24 cellular contexts compared by ENCODE assay signal in the genomic region with DNA sequence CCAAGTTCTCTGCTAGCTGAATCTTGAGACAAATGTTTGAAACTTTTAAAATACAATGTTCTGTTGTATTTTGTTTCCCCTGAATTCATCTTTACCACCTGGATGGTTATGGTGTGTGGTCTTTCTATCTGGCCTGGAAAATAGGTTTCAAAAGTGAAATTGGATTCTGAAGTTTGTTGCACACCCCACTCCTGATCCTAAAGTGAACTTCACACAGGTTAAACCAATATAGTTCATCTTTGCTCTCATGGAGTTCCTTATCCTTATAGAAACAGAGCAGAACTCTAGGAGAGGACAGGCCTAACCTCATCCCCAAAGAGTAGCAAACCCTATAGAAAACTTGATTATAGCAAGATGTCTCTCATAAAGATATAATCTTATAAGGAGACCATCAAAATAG.
DNase-seq lines count a peak whose midpoint lies in the region; ATAC-seq and TF ChIP-seq lines count a peak whose summit lies in the region.
"Had no signal": no experiment of that assay in that cellular context is flagged by ENCODE, and none has a peak within 500 bp of the region (broad histone marks: within the 10 kb centered on the region; RNA-seq: fewer than 3 reads in every experiment).

No MANE protein-coding gene starts in this region.

- H4K20me1 ChIP-seq in Karpas-422 (ENCODE audit: insufficient read depth, low read depth, low read length) (no peaks in the 10 kb centered on the region), SU-DHL-6 (ENCODE audit: low read depth, low read length) (no peaks in the 10 kb centered on the region)
- H4K20me1 ChIP-seq: BLaER1 had no signal

- H3K4me1 ChIP-seq in HEK293 (ENCODE audit: control insufficient read depth, insufficient read depth, low read length), result no peaks in the 10 kb centered on the region
- H3K4me1 ChIP-seq in Karpas-422 (ENCODE audit: low read length), result peaks cover 86% of the 10 kb centered on the region
- peaks cover 6 to 11% (median 9%) of the 10 kb centered on the region in 3 donors for H3K4me1 ChIP-seq in skeletal muscle tissue (ENCODE audit: control insufficient read depth in 3 of 3, insufficient read depth in 3 of 3, low read length in 3 of 3)
- H3K4me1 ChIP-seq: BE2C had no signal

- H3F3A ChIP-seq in SU-DHL-6 (ENCODE audit: insufficient read depth), result peaks cover 84% of the 10 kb centered on the region

- no peak for ATAC-seq in Right ventricle myocardium inferior
- ATAC-seq: GM12878 had no signal

- intact Hi-C loops in Right ventricle myocardium inferior (cut with DNase I), result no loop called here

- H3K9ac ChIP-seq in Karpas-422 (ENCODE audit: low read length) (no peak overlapping the region), SU-DHL-6 (ENCODE audit: low read length) (no peak overlapping the region), skeletal muscle tissue (ENCODE audit: low read depth in 1 of 3, low read length in 3 of 3) (no peak overlapping the region)
- H3K9ac ChIP-seq: BLaER1 had no signal

- H3K27ac ChIP-seq in HEK293 (ENCODE audit: extremely low read depth, low read depth, low read length), result no peak overlapping the region
- H3K27ac ChIP-seq in Karpas-422 (ENCODE audit: low read length), result peak overlapping the region; percentile 97
- peak overlapping the region; percentile 99 for H3K27ac ChIP-seq in SU-DHL-6 (ENCODE audit: low read depth, low read length)
- H3K27ac ChIP-seq in skeletal muscle tissue (ENCODE audit: low read depth, low read length), result peak overlapping the region; percentile 45
- H3K27ac ChIP-seq: BLaER1 had no signal

- H3K9me3 ChIP-seq in HEK293 (ENCODE audit: control insufficient read depth, insufficient read depth, low read depth, low read length) (no peaks in the 10 kb centered on the region), Karpas-422 (ENCODE audit: low read length) (peaks cover 7% of the 10 kb centered on the region; the same call in 1 of the 2 replicates), SU-DHL-6 (ENCODE audit: insufficient read depth, low read length) (peaks cover 9% of the 10 kb centered on the region; the same call in 1 of the 2 replicates), skeletal muscle tissue (ENCODE audit: control insufficient read depth in 3 of 3, low read length in 3 of 3) (no peaks in the 10 kb centered on the region)
- H3K9me3 ChIP-seq: BE2C had no signal

- H3K9me2 ChIP-seq in Karpas-422 (replicated peaks; ENCODE audit: insufficient read depth, low read length), result no peaks in the 10 kb centered on the region
- H3K9me2 ChIP-seq in SU-DHL-6 (replicated peaks; ENCODE audit: insufficient read depth, low read length), result no peaks in the 10 kb centered on the region

- DNase-seq in Karpas-422 (no peak), Right ventricle myocardium inferior (ENCODE audit: missing footprints) (no peak), NCI-H1092 treated with DMSO at 0.1 percent for 48 hours (lab: John Stamatoyannopoulos, UW) (no peak)
- DNase-seq in stimulated activated CD4-positive, alpha-beta T cell treated with anti-CD3 and anti-CD28 coated beads, Interleukin-4, amount 100 ng/mL, for 1 hour, result no peak
- DNase-seq: 8988T; ACHN; BE2C; C1 segment of cervical spinal cord; CD4-positive, alpha-beta memory T cell; CD4-positive, CD25-positive, alpha-beta regulatory T cell; CD8-positive, alpha-beta memory T cell; COR-L47; DMS 273 treated with DMSO at 0.1 percent for 48 hours; DMS153; DMS53; DMS79; DND-41; EL; GDM1 had no signal

- H3K27me3 ChIP-seq in Karpas-422 (ENCODE audit: low read length), result no peaks in the 10 kb centered on the region
- no peaks in the 10 kb centered on the region for H3K27me3 ChIP-seq in SU-DHL-6 (ENCODE audit: low read length)
- H3K27me3 ChIP-seq in skeletal muscle tissue (ENCODE audit: control insufficient read depth in 3 of 3, insufficient read depth in 3 of 3, low read length in 3 of 3), result no peaks in the 10 kb centered on the region
- H3K27me3 ChIP-seq: BE2C, BLaER1 had no signal

- CTCF ChIA-PET in HEK293 (lab: Yijun Ruan, JAX), result no interaction called here

- TF ChIP-seq CTCF in HEK293 (tag by site-specific recombination; IDR thresholded peaks at IDR 0.05) (no peak), SU-DHL-6 (IDR thresholded peaks at IDR 0.05; ENCODE audit: insufficient read depth, low read length, poor library complexity, severe bottlenecking) (no peak)

- H2AFZ ChIP-seq in Karpas-422 (ENCODE audit: low read length) (no peak overlapping the region), SU-DHL-6 (ENCODE audit: low read depth, low read length, severe bottlenecking) (no peak overlapping the region)

- H3K79me2 ChIP-seq in Karpas-422 (ENCODE audit: low read length), result no peaks in the 10 kb centered on the region
- H3K79me2 ChIP-seq in SU-DHL-6 (ENCODE audit: insufficient read depth, low read length), result no peaks in the 10 kb centered on the region

- no peaks in the 10 kb centered on the region for H3K36me3 ChIP-seq in HEK293 (ENCODE audit: control insufficient read depth in 2 of 2, insufficient read depth in 1 of 2, low read length in 2 of 2)
- H3K36me3 ChIP-seq in Karpas-422 (ENCODE audit: insufficient read depth, low read length), result peaks cover 8% of the 10 kb centered on the region; the same call in 1 of the 2 replicates
- peaks cover 11% of the 10 kb centered on the region for H3K36me3 ChIP-seq in SU-DHL-6 (ENCODE audit: low read length)
- H3K36me3 ChIP-seq in skeletal muscle tissue (ENCODE audit: control insufficient read depth in 3 of 3, insufficient read depth in 3 of 3, low read length in 3 of 3), result no peaks in the 10 kb centered on the region
- H3K36me3 ChIP-seq: BE2C, BLaER1 had no signal

- H3K4me2 ChIP-seq in Karpas-422 (ENCODE audit: low read depth, low read length, poor library complexity, severe bottlenecking) (no peak overlapping the region), SU-DHL-6 (ENCODE audit: low read depth, low read length, poor library complexity, severe bottlenecking) (no peak overlapping the region)
- H3K4me2 ChIP-seq: BLaER1 had no signal

- H3K4me3 ChIP-seq in HEK293 (ENCODE audit: low read depth, low read length) (no peak overlapping the region), Karpas-422 (ENCODE audit: low read length) (no peak overlapping the region), SU-DHL-6 (ENCODE audit: insufficient read depth, low read length, poor library complexity, severe bottlenecking) (no peak overlapping the region), skeletal muscle tissue (ENCODE audit: low read length in 3 of 3) (no peak overlapping the region)
- H3K4me3 ChIP-seq: BLaER1, GM12878 had no signal

- POLR2A ChIA-PET in HEK293 (lab: Yijun Ruan, JAX), result no interaction called here

TF ChIP-seq in HEK293, 187 proteins besides CTCF, POLR2A, EP300 and RAD21:
- TF ChIP-seq ZNF404 (tag by site-specific recombination; IDR thresholded peaks at IDR 0.05), result no peak
- TF ChIP-seq ZNF266 (tag by site-specific recombination; IDR thresholded peaks at IDR 0.05; ENCODE audit: low read depth), result no peak
- TF ChIP-seq MYNN (tag by site-specific recombination; IDR thresholded peaks at IDR 0.05; ENCODE audit: borderline replicate concordance), result no peak
- no peak for TF ChIP-seq ZBTB21 (tag by site-specific recombination; IDR thresholded peaks at IDR 0.05)
- no peak for TF ChIP-seq ZNF350 (tag by site-specific recombination; IDR thresholded peaks at IDR 0.05)
- TF ChIP-seq ZBTB1 (tag by site-specific recombination; IDR thresholded peaks at IDR 0.05), result no peak
- TF ChIP-seq ZNF707 (tag by site-specific recombination; IDR thresholded peaks at IDR 0.05), result peak; percentile 91
- TF ChIP-seq SETDB1 (IDR thresholded peaks at IDR 0.05; ENCODE audit: insufficient read length, low read length), result peak; percentile 21
- TF ChIP-seq ZNF501 (tag by site-specific recombination; IDR thresholded peaks at IDR 0.05), result no peak
- TF ChIP-seq ZFHX2 (tag by site-specific recombination; conservative IDR thresholded peaks at IDR 0.05), result no peak
- TF ChIP-seq ZNF292 (tag by site-specific recombination; IDR thresholded peaks at IDR 0.05; ENCODE audit: borderline replicate concordance, low read depth), result no peak
